In genomic region chrX:40543661-40544328, GRCh38 we compare ENCODE assay signal across 8 cellular contexts. TPM values are rescaled to one million over a fixed set of nuclear protein-coding genes. Genes with fewer than 3 reads are reported as not detected.
DNase-seq lines count a peak whose midpoint lies in the region; ATAC-seq and TF ChIP-seq lines count a peak whose summit lies in the region.

No MANE protein-coding gene starts in this region.

- no peak overlapping the region for H4K8ac ChIP-seq in IMR-90 (ENCODE audit: low read depth in 2 of 2, low read length in 2 of 2)
- H4K8ac ChIP-seq in mesendoderm (ENCODE audit: low read depth, low read length), result no peak overlapping the region

- ATAC-seq in IMR-90 (ENCODE audit: low read depth) (peak; percentile 69), HG02852 (IDR thresholded peaks at IDR 0.05; ENCODE audit: unreplicated experiment) (no peak), GM19328 (IDR thresholded peaks at IDR 0.05; ENCODE audit: unreplicated experiment) (no peak)

- H2AFZ ChIP-seq in IMR-90 (replicated peaks; ENCODE audit: low read length, poor library complexity), result no peak overlapping the region

- no peak overlapping the region for H2BK5ac ChIP-seq in IMR-90 (ENCODE audit: low read depth, low read length, poor library complexity, severe bottlenecking)
- H2BK5ac ChIP-seq in mesendoderm (ENCODE audit: low read length), result no peak overlapping the region

- no peak overlapping the region for H2AK9ac ChIP-seq in IMR-90 (replicated peaks; ENCODE audit: low read depth, low read length, poor library complexity)

- POLR2A ChIA-PET in IMR-90 (lab: Charles Lee; ENCODE audit: unreplicated experiment), result interaction anchor here (0.7 kb wide), 1 partner anchor 389 kb away, joined by 3 read pairs; no protein-coding TSS in a partner anchor

- peak; percentile 72 for TF ChIP-seq CTCF in IMR-90 (conservative IDR thresholded peaks at IDR 0.05; ENCODE audit: low read depth, low read length)

- DNase-seq in DMS 273 (lab: John Stamatoyannopoulos, UW; ENCODE audit: unreplicated experiment) (peak; percentile 89), IMR-90 (peak; percentile 71), RKO (ENCODE audit: low spot score) (peak; percentile 59), mesendoderm (peak; percentile 81), C1 segment of cervical spinal cord (lab: John Stamatoyannopoulos, UW) (no peak)

- H3K79me1 ChIP-seq in IMR-90 (ENCODE audit: low read depth in 1 of 2, low read length in 2 of 2) (no peaks in the 10 kb centered on the region), mesendoderm (ENCODE audit: low read length) (no peaks in the 10 kb centered on the region)

- H2BK15ac ChIP-seq in IMR-90 (ENCODE audit: low read depth, low read length), result no peak overlapping the region
- no peak overlapping the region for H2BK15ac ChIP-seq in mesendoderm (replicated peaks; ENCODE audit: low read depth)

- H3K4me3 ChIP-seq in IMR-90 (ENCODE audit: insufficient read depth, low read depth, low read length) (no peak overlapping the region), endocrine pancreas (ENCODE audit: control insufficient read depth, insufficient read depth, low read length) (peak overlapping the region; percentile 20), mesendoderm (ENCODE audit: low read length) (no peak overlapping the region)

- H3K18ac ChIP-seq in IMR-90 (ENCODE audit: low read depth, low read length) (no peak overlapping the region), mesendoderm (ENCODE audit: low read length) (no peak overlapping the region)

- H3K14ac ChIP-seq in IMR-90 (replicated peaks; ENCODE audit: low read depth, low read length), result no peak overlapping the region

- intact Hi-C loops in IMR-90 (cut with micrococcal nuclease), result loop anchor here (1.0 kb wide), 1 partner anchor 104 kb away; the partner anchor contains the start of gene CXorf38

- H3K23ac ChIP-seq in IMR-90 (ENCODE audit: low read depth, low read length), result no peak overlapping the region
- no peak overlapping the region for H3K23ac ChIP-seq in mesendoderm (ENCODE audit: low read length)

- CTCF ChIA-PET in IMR-90 (lab: Yijun Ruan, JAX), result interaction anchor here (0.5 to 1.3 kb wide), 22 partner anchors 9 to 1210 kb away, joined by 3 to 6 read pairs (median 3); partner anchors contain the start of gene ATP6AP2

- no peaks in the 10 kb centered on the region for H3K36me3 ChIP-seq in IMR-90 (ENCODE audit: control insufficient read depth, insufficient read depth, low read length)
- no peaks in the 10 kb centered on the region for H3K36me3 ChIP-seq in endocrine pancreas (ENCODE audit: control insufficient read depth, insufficient read depth, low read length)
- H3K36me3 ChIP-seq in mesendoderm (ENCODE audit: control insufficient read depth, insufficient read depth, low read length), result no peaks in the 10 kb centered on the region

- no peaks in the 10 kb centered on the region for H4K20me1 ChIP-seq in IMR-90 (ENCODE audit: insufficient read depth, low read length)

- in situ Hi-C loops in IMR-90 (cut with MboI; ENCODE audit: low sequenced_read_pairs), result no loop called here

- H3K4me1 ChIP-seq in IMR-90 (ENCODE audit: control insufficient read depth, insufficient read depth, low read length) (peaks cover 7% of the 10 kb centered on the region; the same call in 1 of the 2 replicates), endocrine pancreas (ENCODE audit: control insufficient read depth, insufficient read depth, low read length) (no peaks in the 10 kb centered on the region), mesendoderm (ENCODE audit: control insufficient read depth, low read depth, low read length) (no peaks in the 10 kb centered on the region)

- TF ChIP-seq POLR2A in IMR-90 (IDR thresholded peaks at IDR 0.05; ENCODE audit: low read depth, low read length), result no peak

- H3K9me3 ChIP-seq in IMR-90 (ENCODE audit: control insufficient read depth, insufficient read depth, low read length), result no peaks in the 10 kb centered on the region
- H3K9me3 ChIP-seq in endocrine pancreas (ENCODE audit: control insufficient read depth, low read length), result no peaks in the 10 kb centered on the region

- H3K9ac ChIP-seq in IMR-90 (ENCODE audit: low read depth, low read length) (peak overlapping the region; percentile 18; the same call in 1 of the 2 replicates), endocrine pancreas (ENCODE audit: control insufficient read depth, insufficient read depth, low read length) (no peak overlapping the region), mesendoderm (ENCODE audit: low read length) (no peak overlapping the region)

- H4K5ac ChIP-seq in IMR-90 (ENCODE audit: low read depth, low read length), result no peak overlapping the region; the same call in 1 of the 2 replicates
- H4K5ac ChIP-seq in mesendoderm (ENCODE audit: low read length), result no peak overlapping the region

- 17% methylated on average over 1 of the region's 8 CpGs; no CpG with 5 or more reads in 1 of the 2 experiments for WGBS in IMR-90 (ENCODE audit: extremely low coverage in 2 of 2, insufficient read length in 1 of 2), 2 experiments
- WGBS in mesendoderm (ENCODE audit: extremely low coverage, insufficient coverage, low lambda C conversion rate), result no CpG with 5 or more reads among the region's 8 CpGs

- H2BK120ac ChIP-seq in IMR-90 (ENCODE audit: low read depth, low read length) (no peak overlapping the region), mesendoderm (ENCODE audit: low read depth, low read length) (no peak overlapping the region)

- peak; percentile 78 for TF ChIP-seq RAD21 in IMR-90 (IDR thresholded peaks at IDR 0.05; ENCODE audit: low read length)

- no peak overlapping the region for H2BK20ac ChIP-seq in IMR-90 (ENCODE audit: low read depth, low read length)

- H3K4ac ChIP-seq in IMR-90 (ENCODE audit: low read depth, low read length) (no peak overlapping the region), mesendoderm (ENCODE audit: low read depth, low read length) (no peak overlapping the region)

- H3K4me2 ChIP-seq in IMR-90 (ENCODE audit: low read depth, low read length), result peak overlapping the region; percentile 51; the same call in 1 of the 2 replicates
- no peak overlapping the region for H3K4me2 ChIP-seq in mesendoderm (ENCODE audit: low read length)

- H3K56ac ChIP-seq in IMR-90 (ENCODE audit: extremely low read depth, insufficient read depth, low read length), result no peak overlapping the region
- peak overlapping the region; percentile 34 for H3K56ac ChIP-seq in mesendoderm (ENCODE audit: low read length)

- dilution Hi-C loops in IMR-90 (cut with HindIII; ENCODE audit: low sequenced_read_pairs, unreplicated experiment), result no loop called here

- H2AK5ac ChIP-seq in IMR-90 (ENCODE audit: low read depth, low read length), result no peak overlapping the region
- H2AK5ac ChIP-seq in mesendoderm (ENCODE audit: low read length), result no peak overlapping the region

- H3K27ac ChIP-seq in IMR-90 (ENCODE audit: insufficient read depth, low read length), result no peak overlapping the region; the same call in 1 of the 2 replicates
- no peak overlapping the region for H3K27ac ChIP-seq in mesendoderm (ENCODE audit: low read depth, low read length)

- no peaks in the 10 kb centered on the region for H3K79me2 ChIP-seq in mesendoderm (ENCODE audit: control insufficient read depth, insufficient read depth, low read length)

- H4K91ac ChIP-seq in IMR-90 (ENCODE audit: insufficient read depth, low read depth, low read length), result no peak overlapping the region

- BruUV-seq in IMR-90 (replicated peaks; lab: Mats Ljungman, UMichigan), result no TSS peak

- peaks cover 8% of the 10 kb centered on the region; the same call in 1 of the 2 replicates for H3K27me3 ChIP-seq in IMR-90 (ENCODE audit: control insufficient read depth, insufficient read depth, low read length)
- H3K27me3 ChIP-seq in endocrine pancreas (ENCODE audit: control insufficient read depth, insufficient read depth, low read length), result no peaks in the 10 kb centered on the region
- H3K27me3 ChIP-seq in mesendoderm (ENCODE audit: insufficient read depth, low read length, poor library complexity), result no peaks in the 10 kb centered on the region

- peaks cover 5% of the 10 kb centered on the region; the same call in 1 of the 2 replicates for H3K9me1 ChIP-seq in IMR-90 (ENCODE audit: insufficient read depth, low read length)

TF ChIP-seq in IMR-90, 13 proteins besides CTCF, POLR2A, EP300 and RAD21:
- TF ChIP-seq SMC3 (IDR thresholded peaks at IDR 0.05; ENCODE audit: low read depth, low read length), result peak; percentile 54
- TF ChIP-seq MAFK (IDR thresholded peaks at IDR 0.05; ENCODE audit: low read depth, low read length), result no peak

RNA-seq across cellular contexts. Expression of gene ATP6AP2, which starts 37.0 kb away (rescaled TPM):
- 61.4 and 76.2 TPM in 2 replicates for total RNA-seq in IMR-90 (2012; rRNA removed)
- 141 and 175 TPM in 2 replicates for polyA plus RNA-seq in IMR-90 (2012; rRNA removed)
- polyA plus RNA-seq in IMR-90 (2012; cell fraction: cytosol; rRNA removed), result 62.2 and 82.0 TPM in 2 replicates
- 21.9 and 112 TPM in 2 replicates for polyA plus RNA-seq in IMR-90 (2012; cell fraction: nucleus; rRNA removed; ENCODE audit: low replicate concordance)
- polyA plus RNA-seq in mesendoderm (2013, experiment 1 of 2), result 36.0 TPM
- 33.4 TPM for polyA plus RNA-seq in mesendoderm (2013, experiment 2 of 2)

Comparison
In these comparisons a context has a peak if more than half of its experiments do, and no peak if none do; other contexts are left out.
1. DNase-seq: peak in DMS 273 (single experiment), IMR-90 (single experiment), RKO (single experiment) and mesendoderm (single experiment); none in C1 segment of cervical spinal cord (0 of 14).